Comparison of ENCODE assay signal across 23 cellular contexts in the genomic region with DNA sequence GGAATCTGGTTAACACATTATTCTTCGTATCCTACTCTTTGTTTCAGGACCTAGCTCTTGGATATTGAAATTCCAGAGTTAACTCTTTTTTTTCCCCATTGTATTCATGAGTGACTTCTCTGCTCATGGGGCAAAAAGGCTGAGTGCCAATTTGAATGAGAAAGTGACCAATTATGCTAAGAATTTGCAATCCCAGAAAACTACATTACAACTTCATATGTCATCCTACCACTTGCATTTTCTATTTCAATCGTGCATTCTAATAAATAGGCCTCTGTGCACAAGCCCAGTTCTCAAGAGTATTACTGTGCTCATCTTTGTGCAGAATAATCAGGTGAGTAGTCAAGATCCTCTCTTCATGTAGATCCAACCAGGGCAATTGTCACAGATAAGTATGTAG.
DNase-seq lines count a peak whose midpoint lies in the region; ATAC-seq, FAIRE-seq and TF ChIP-seq lines count a peak whose summit lies in the region.
"Had no signal": no experiment of that assay in that cellular context is flagged by ENCODE, and none has a peak within 500 bp of the region (broad histone marks: within the 10 kb centered on the region; RNA-seq: fewer than 3 reads in every experiment).

No MANE protein-coding gene starts in this region.

- no peak overlapping the region for H3K9ac ChIP-seq in adipocyte (ENCODE audit: low read length)

- H3K9me3 ChIP-seq in adipocyte (ENCODE audit: control insufficient read depth, low read length) = no peaks in the 10 kb centered on the region
- no peaks in the 10 kb centered on the region for H3K9me3 ChIP-seq in small intestine (ENCODE audit: control insufficient read depth, low read depth)

- 71 to 80% (median 79%) methylated on average over 2 of the region's 2 CpGs for WGBS in small intestine, 3 donors

- no peaks in the 10 kb centered on the region for H3K27me3 ChIP-seq in adipocyte (replicated peaks; ENCODE audit: control insufficient read depth, insufficient read depth, low read length)
- no peaks in the 10 kb centered on the region for H3K27me3 ChIP-seq in small intestine (ENCODE audit: control insufficient read depth in 2 of 2, insufficient read depth in 2 of 2, low read length in 2 of 2)
- H3K27me3 ChIP-seq: heart right ventricle had no signal

- H3K4me3 ChIP-seq in adipocyte (ENCODE audit: low read length) (no peak overlapping the region), fibroblast of pulmonary artery (replicated peaks; ENCODE audit: low read depth, low read length) (no peak overlapping the region), skeletal muscle cell (ENCODE audit: low read depth, low read length) (no peak overlapping the region), small intestine (ENCODE audit: low read depth in 1 of 2, low read length in 2 of 2) (no peak overlapping the region)
- H3K4me3 ChIP-seq: coronary artery, GM23338, heart right ventricle, K562 had no signal

- H3K27ac ChIP-seq in small intestine (ENCODE audit: low read depth in 1 of 2, low read length in 1 of 2) = no peak overlapping the region
- H3K27ac ChIP-seq: coronary artery, heart right ventricle had no signal

- H3K36me3 ChIP-seq in adipocyte (ENCODE audit: control insufficient read depth, insufficient read depth, low read length, severe bottlenecking) (no peaks in the 10 kb centered on the region), small intestine (ENCODE audit: control insufficient read depth in 2 of 2, insufficient read depth in 2 of 2, low read length in 2 of 2) (no peaks in the 10 kb centered on the region)
- H3K36me3 ChIP-seq: heart right ventricle had no signal

- no peak for TF ChIP-seq CTCF in fibroblast of pulmonary artery (IDR thresholded peaks at IDR 0.05; ENCODE audit: low read length, missing control alignments)

- H3K4me1 ChIP-seq in adipocyte (ENCODE audit: control insufficient read depth, insufficient read depth, low read length) (no peaks in the 10 kb centered on the region), small intestine (ENCODE audit: control insufficient read depth in 2 of 2, insufficient read depth in 1 of 2, low read depth in 1 of 2, low read length in 1 of 2) (no peaks in the 10 kb centered on the region)
- H3K4me1 ChIP-seq: heart right ventricle had no signal

- DNase-seq in GM04503 (ENCODE audit: low read depth) = peak; percentile 22
- peak; percentile 41 for DNase-seq in adipocyte (ENCODE audit: low read depth)
- peak; percentile 52 for DNase-seq in fibroblast of pulmonary artery (ENCODE audit: low read depth)
- DNase-seq in skeletal muscle cell (ENCODE audit: low read depth) = peak; percentile 25
- no peak for DNase-seq in T-helper 9 cell
- no peak for DNase-seq in sciatic nerve (ENCODE audit: low spot score)
- no peak for DNase-seq in small intestine
- DNase-seq: activated gamma-delta T cell treated with Interleukin-2 at 50 U/mL for 16 hours, anterior cingulate cortex, C1 segment of cervical spinal cord, DMS53, erythroblast, heart right ventricle, NCI-H1048, NCI-H2029 treated with DMSO at 0.1 percent for 48 hours, NCI-H524, posterior cingulate gyrus had no signal

- FAIRE-seq in small intestine (lab: Jason Lieb, UNC) = no peak
- FAIRE-seq: K562, keratinocyte had no signal

- ATAC-seq in HG02759 (IDR thresholded peaks at IDR 0.05; ENCODE audit: unreplicated experiment) (no peak), sciatic nerve (no peak)
- ATAC-seq: GM23338; heart right ventricle; K562; natural killer cell treated with Interleukin-12 subunit alpha and Interleukin-12 subunit beta and Interleukin-15 and Interleukin-18, amount 100 ng/mL, for 72 hours had no signal

- intact Hi-C loops in sciatic nerve (cut with DNase I) = no loop called here

Comparison
In these comparisons a context has a peak if more than half of its experiments do, and no peak if none do; other contexts are left out.
1. DNase-seq: peak in GM04503 (single experiment), adipocyte (single experiment), fibroblast of pulmonary artery (single experiment) and skeletal muscle cell (single experiment); none in T-helper 9 cell (single experiment), sciatic nerve (single experiment) and small intestine (single experiment).